8 cellular contexts compared by ENCODE assay signal in genomic region chr5:59760798-59761348, GRCh38.
DNase-seq lines count a peak whose midpoint lies in the region; ATAC-seq and TF ChIP-seq lines count a peak whose summit lies in the region.

No MANE protein-coding gene starts in this region.

- no peaks in the 10 kb centered on the region for H4K20me1 ChIP-seq in OCI-LY7 (ENCODE audit: insufficient read depth, low read length)

- TF ChIP-seq CTCF in OCI-LY7 (conservative IDR thresholded peaks at IDR 0.05; ENCODE audit: low read length): no peak
- no peak for TF ChIP-seq CTCF in fibroblast of pulmonary artery (IDR thresholded peaks at IDR 0.05; ENCODE audit: low read length, missing control alignments)
- no peak for TF ChIP-seq CTCF in GM10248 (IDR thresholded peaks at IDR 0.05; ENCODE audit: control extremely low read depth, extremely low read depth, low read depth, missing control alignments)
- TF ChIP-seq CTCF in right atrium auricular region (IDR thresholded peaks at IDR 0.05): no peak

- H3K27ac Mint-ChIP-seq in CD4-positive, CD25-positive, alpha-beta regulatory T cell: no peak overlapping the region

- intact Hi-C loops in OCI-LY7 (cut with micrococcal nuclease; ENCODE audit: unreplicated experiment): no loop called here

- H2AFZ ChIP-seq in OCI-LY7 (ENCODE audit: low read length): peak overlapping the region; percentile 21; the same call in 1 of the 2 replicates

- H3K4me1 Mint-ChIP-seq in CD4-positive, CD25-positive, alpha-beta regulatory T cell: peaks cover 3 to 22% (median 6%) of the 10 kb centered on the region in 4 donors

- H3K27me3 ChIP-seq in CD4-positive, CD25-positive, alpha-beta regulatory T cell (ENCODE audit: control insufficient read depth, insufficient read depth, low read length): no peaks in the 10 kb centered on the region
- H3K27me3 ChIP-seq in right atrium auricular region: no peaks in the 10 kb centered on the region

- CTCF ChIA-PET in OCI-LY7 (lab: Charles Lee; ENCODE audit: unreplicated experiment) (no interaction called here), GM10248 (lab: Yijun Ruan, JAX) (interaction anchor here (1.6 kb wide), 1 partner anchor 31 kb away, joined by 4 read pairs; no protein-coding TSS in a partner anchor)

- H3K4me3 ChIP-seq in CD4-positive, CD25-positive, alpha-beta regulatory T cell (ENCODE audit: low read depth, low read length): no peak overlapping the region
- H3K4me3 ChIP-seq in OCI-LY7 (ENCODE audit: low read depth, low read length, poor library complexity, severe bottlenecking): no peak overlapping the region
- H3K4me3 ChIP-seq in fibroblast of pulmonary artery (replicated peaks; ENCODE audit: low read depth, low read length): no peak overlapping the region
- no peak overlapping the region for H3K4me3 ChIP-seq in right atrium auricular region

- no peak overlapping the region for H3K4me2 ChIP-seq in OCI-LY7 (ENCODE audit: low read length)

- H3K9me3 Mint-ChIP-seq in CD4-positive, CD25-positive, alpha-beta regulatory T cell: no peaks in the 10 kb centered on the region

- BruUV-seq in OCI-LY7 (replicated peaks; lab: Mats Ljungman, UMichigan): no TSS peak

- H3K79me2 ChIP-seq in OCI-LY7 (ENCODE audit: insufficient read depth, low read depth, low read length): no peaks in the 10 kb centered on the region

- DNase-seq in CD4-positive, CD25-positive, alpha-beta regulatory T cell: peak in 1 of 3 donors; percentile 17
- DNase-seq in OCI-LY7 (ENCODE audit: low spot score) (no peak), fibroblast of pulmonary artery (ENCODE audit: low read depth) (peak; percentile 84), NCI-H1092 (lab: John Stamatoyannopoulos, UW) (no peak), GM10248 (ENCODE audit: extremely low spot score) (no peak), right atrium auricular region (ENCODE audit: low spot score) (no peak)

- no peak overlapping the region for H3K27ac ChIP-seq in CD4-positive, CD25-positive, alpha-beta regulatory T cell (ENCODE audit: insufficient read depth, low read length, poor library complexity, severe bottlenecking)
- H3K27ac ChIP-seq in OCI-LY7 (ENCODE audit: low read depth, low read length, poor library complexity, severe bottlenecking) (no peak overlapping the region), right atrium auricular region (no peak overlapping the region)

- peak; percentile 68 for ATAC-seq in CD4-positive, CD25-positive, alpha-beta regulatory T cell (ENCODE audit: low read depth in 2 of 2)
- peak; percentile 68 for ATAC-seq in GM21515 (IDR thresholded peaks at IDR 0.05; ENCODE audit: unreplicated experiment)
- no peak for ATAC-seq in HG03342 (IDR thresholded peaks at IDR 0.05; ENCODE audit: unreplicated experiment)

- peaks cover 4% of the 10 kb centered on the region for H3K27me3 Mint-ChIP-seq in CD4-positive, CD25-positive, alpha-beta regulatory T cell

- no peaks in the 10 kb centered on the region for H3K36me3 Mint-ChIP-seq in CD4-positive, CD25-positive, alpha-beta regulatory T cell

- H3K9me2 ChIP-seq in OCI-LY7 (ENCODE audit: insufficient read depth, low read length): no peaks in the 10 kb centered on the region

- no peaks in the 10 kb centered on the region for H3K9me3 ChIP-seq in CD4-positive, CD25-positive, alpha-beta regulatory T cell (ENCODE audit: control insufficient read depth in 2 of 2, low read length in 2 of 2)
- no peaks in the 10 kb centered on the region for H3K9me3 ChIP-seq in OCI-LY7 (ENCODE audit: low read length)
- no peaks in the 10 kb centered on the region for H3K9me3 ChIP-seq in right atrium auricular region

- POLR2A ChIA-PET in OCI-LY7 (lab: Charles Lee) (interaction anchor here (0.7 to 1.2 kb wide), 4 partner anchors 9 to 351 kb away, joined by 3 to 5 read pairs (median 4); no protein-coding TSS in a partner anchor), GM10248 (lab: Yijun Ruan, JAX) (no interaction called here)

- no peaks in the 10 kb centered on the region for H3K36me3 ChIP-seq in CD4-positive, CD25-positive, alpha-beta regulatory T cell (ENCODE audit: control insufficient read depth, insufficient read depth, low read length)
- H3K36me3 ChIP-seq in OCI-LY7 (ENCODE audit: insufficient read depth, low read length): no peaks in the 10 kb centered on the region
- H3K36me3 ChIP-seq in right atrium auricular region: no peaks in the 10 kb centered on the region

- H3K4me3 Mint-ChIP-seq in CD4-positive, CD25-positive, alpha-beta regulatory T cell: no peak overlapping the region

- H3K4me1 ChIP-seq in CD4-positive, CD25-positive, alpha-beta regulatory T cell (ENCODE audit: control insufficient read depth, insufficient read depth, low read length, poor library complexity, severe bottlenecking): no peaks in the 10 kb centered on the region
- H3K4me1 ChIP-seq in OCI-LY7 (ENCODE audit: insufficient read depth, low read length, poor library complexity, severe bottlenecking) (peaks cover 15% of the 10 kb centered on the region), right atrium auricular region (no peaks in the 10 kb centered on the region)
